8 cellular contexts compared by ENCODE assay signal in the genomic region with DNA sequence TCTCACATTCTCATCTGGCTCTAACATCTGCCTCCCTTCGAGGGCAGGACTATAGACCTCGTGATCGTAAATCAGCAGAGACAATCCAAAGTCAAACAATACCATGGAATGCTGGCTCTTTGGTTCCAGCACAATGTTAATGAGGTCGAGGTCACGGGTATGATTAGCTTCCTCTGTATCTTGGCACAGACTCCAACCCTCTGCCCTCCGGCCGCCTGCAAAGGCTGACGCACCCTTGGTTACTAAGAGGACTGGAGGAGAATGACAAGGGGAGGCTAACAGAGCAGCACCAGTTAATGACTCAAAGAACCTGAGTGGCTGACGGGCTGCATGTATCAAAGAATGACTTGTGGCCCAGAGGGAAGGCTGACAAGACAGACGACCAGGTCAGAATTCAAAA. TPM values are rescaled to one million over a fixed set of nuclear protein-coding genes. Genes with fewer than 3 reads are reported as not detected.
A peak's percentile ranks its signal among the peaks of the same experiment; 100 is the strongest.
DNase-seq lines count a peak whose midpoint lies in the region; ATAC-seq and TF ChIP-seq lines count a peak whose summit lies in the region.

No MANE protein-coding gene starts in this region.

- H3K18ac ChIP-seq in trophoblast cell (ENCODE audit: low read length) = no peak overlapping the region

- WGBS in trophoblast cell (ENCODE audit: extremely low coverage, insufficient coverage, insufficient read length) = no CpG with 5 or more reads among the region's 10 CpGs

- no peak overlapping the region for H3K4me3 Mint-ChIP-seq in activated CD4-positive, alpha-beta T cell treated with anti-CD3 and anti-CD28 coated beads for 36 hours

- H3K4me1 Mint-ChIP-seq in activated CD4-positive, alpha-beta T cell treated with anti-CD3 and anti-CD28 coated beads for 36 hours = no peaks in the 10 kb centered on the region

- no peak overlapping the region for H3K9ac ChIP-seq in trophoblast cell (ENCODE audit: low read length)

- H3K4me3 ChIP-seq in RWPE2 (ENCODE audit: severe bottlenecking) (no peak overlapping the region), trophoblast cell (ENCODE audit: low read depth, low read length) (no peak overlapping the region)

- H3K36me3 ChIP-seq in RWPE2 (ENCODE audit: low read depth) (peaks cover 11% of the 10 kb centered on the region), trophoblast cell (ENCODE audit: control insufficient read depth in 1 of 2, insufficient read depth in 2 of 2, low read length in 2 of 2) (peaks cover 0 to 7% of the 10 kb centered on the region in 2 experiments)

- intact Hi-C loops in activated CD4-positive, alpha-beta T cell treated with anti-CD3 and anti-CD28 coated beads for 36 hours (cut with DNase I, micrococcal nuclease) = no loop called here

- POLR2A ChIA-PET in activated CD4-positive, alpha-beta T cell treated with anti-CD3 and anti-CD28 coated beads for 36 hours (lab: Charles Lee) = no interaction called here

- no peak overlapping the region for H3K23ac ChIP-seq in trophoblast cell (ENCODE audit: low read length)

- no peak overlapping the region for H2BK5ac ChIP-seq in trophoblast cell (ENCODE audit: low read depth, low read length, poor library complexity)

- H3K4me1 ChIP-seq in RWPE2 (ENCODE audit: insufficient read depth, poor library complexity, severe bottlenecking) = peaks cover 47% of the 10 kb centered on the region
- peaks cover 39% of the 10 kb centered on the region in 2 experiments for H3K4me1 ChIP-seq in trophoblast cell (ENCODE audit: control insufficient read depth in 1 of 2, insufficient read depth in 2 of 2, low read length in 2 of 2)

- DNase-seq in EL (peak; percentile 99), RWPE2 (ENCODE audit: low spot score) (peak; percentile 96), foreskin melanocyte (peak; percentile 99), trophoblast cell (peak in 1 of 2 donors; percentile 17), activated T-cell treated with anti-CD3 and anti-CD28 coated beads for 4 hours (no peak)
- no peak for DNase-seq in activated CD4-positive, alpha-beta T cell treated with anti-CD3 and anti-CD28 coated beads for 36 hours

- no peak overlapping the region for H2AK5ac ChIP-seq in trophoblast cell (ENCODE audit: low read length)

- ATAC-seq in RWPE2 (ENCODE audit: low read depth) (peak; percentile 98), HG02981 (IDR thresholded peaks at IDR 0.05; ENCODE audit: unreplicated experiment) (no peak), HG02642 (IDR thresholded peaks at IDR 0.05; ENCODE audit: poor library complexity, unreplicated experiment) (no peak)
- no peak for ATAC-seq in activated CD4-positive, alpha-beta T cell treated with anti-CD3 and anti-CD28 coated beads for 36 hours

- H4K12ac ChIP-seq in trophoblast cell (ENCODE audit: low read depth, low read length) = no peak overlapping the region

- CTCF ChIA-PET in activated CD4-positive, alpha-beta T cell treated with anti-CD3 and anti-CD28 coated beads for 36 hours (lab: Charles Lee) = no interaction called here

- no peaks in the 10 kb centered on the region for H3K27me3 ChIP-seq in RWPE2 (ENCODE audit: insufficient read depth, poor library complexity, severe bottlenecking)
- no peaks in the 10 kb centered on the region for H3K27me3 ChIP-seq in trophoblast cell (ENCODE audit: insufficient read depth, low read length)

- H3K4ac ChIP-seq in trophoblast cell (ENCODE audit: low read depth, low read length) = no peak overlapping the region

- H4K91ac ChIP-seq in trophoblast cell (ENCODE audit: low read depth, low read length) = no peak overlapping the region

- TF ChIP-seq CTCF in RWPE2 (IDR thresholded peaks at IDR 0.05; ENCODE audit: poor library complexity, severe bottlenecking) = no peak

- no peaks in the 10 kb centered on the region for H3K36me3 Mint-ChIP-seq in activated CD4-positive, alpha-beta T cell treated with anti-CD3 and anti-CD28 coated beads for 36 hours (ENCODE audit: low read depth)

- no peak overlapping the region for H3K27ac Mint-ChIP-seq in activated CD4-positive, alpha-beta T cell treated with anti-CD3 and anti-CD28 coated beads for 36 hours

- H3K14ac ChIP-seq in trophoblast cell (ENCODE audit: low read length) = no peak overlapping the region

- H3K9me3 ChIP-seq in RWPE2 (ENCODE audit: severe bottlenecking) (no peaks in the 10 kb centered on the region), trophoblast cell (ENCODE audit: insufficient read depth, low read depth, low read length) (no peaks in the 10 kb centered on the region)

- no peak overlapping the region for H3K4me2 ChIP-seq in trophoblast cell (ENCODE audit: low read length)

- H3K27me3 Mint-ChIP-seq in activated CD4-positive, alpha-beta T cell treated with anti-CD3 and anti-CD28 coated beads for 36 hours = peaks cover 14% of the 10 kb centered on the region

- no peak overlapping the region for H2AFZ ChIP-seq in trophoblast cell (ENCODE audit: insufficient read depth, low read length, poor library complexity)

- peaks cover 25% of the 10 kb centered on the region for H3K79me2 ChIP-seq in trophoblast cell (ENCODE audit: control insufficient read depth, insufficient read depth, low read length, poor library complexity)

- no peak overlapping the region for H4K8ac ChIP-seq in trophoblast cell (ENCODE audit: low read depth, low read length)

- peaks cover 20% of the 10 kb centered on the region for H3K79me1 ChIP-seq in trophoblast cell (ENCODE audit: low read length)

- H3K9me3 Mint-ChIP-seq in activated CD4-positive, alpha-beta T cell treated with anti-CD3 and anti-CD28 coated beads for 36 hours (ENCODE audit: low read depth) = no peaks in the 10 kb centered on the region

- peak overlapping the region; percentile 84 for H3K27ac ChIP-seq in RWPE2 (ENCODE audit: poor library complexity, severe bottlenecking)
- H3K27ac ChIP-seq in trophoblast cell (ENCODE audit: low read depth, low read length) = peak overlapping the region; percentile 75

- H2BK12ac ChIP-seq in trophoblast cell (ENCODE audit: low read length) = no peak overlapping the region

- no peak overlapping the region for H2BK120ac ChIP-seq in trophoblast cell (ENCODE audit: insufficient read depth, low read length, poor library complexity)

RNA-seq across cellular contexts. Expression of a gene that starts 10.1 kb away (rescaled TPM):
- 27.9 and 29.1 TPM in 2 replicates for polyA plus RNA-seq in trophoblast cell (2013)
- under 1 TPM; 0.14 to 0.21 TPM for total RNA-seq in activated CD4-positive, alpha-beta T cell treated with anti-CD3 and anti-CD28 coated beads for 36 hours

Comparison
In these comparisons a context has a peak if more than half of its experiments do, and no peak if none do; other contexts are left out.
1. DNase-seq: peak in EL (single experiment), RWPE2 (single experiment) and foreskin melanocyte (single experiment); none in activated T-cell treated with anti-CD3 and anti-CD28 coated beads for 4 hours (single experiment) and activated CD4-positive, alpha-beta T cell treated with anti-CD3 and anti-CD28 coated beads for 36 hours (single experiment).